ENCODE assay signal across 8 cellular contexts in genomic region chr1:26278835-26279597, GRCh38. TPM values are rescaled to one million over a fixed set of nuclear protein-coding genes. Genes with fewer than 3 reads are reported as not detected.
DNase-seq lines count a peak whose midpoint lies in the region; ATAC-seq and TF ChIP-seq lines count a peak whose summit lies in the region.

No MANE protein-coding gene starts in this region.

- ATAC-seq in activated CD8-positive, alpha-beta T cell treated with anti-CD3 and anti-CD28 coated beads for 36 hours = peak; percentile 6
- no peak for ATAC-seq in sciatic nerve
- ATAC-seq in GM18520 (IDR thresholded peaks at IDR 0.05; ENCODE audit: unreplicated experiment) = no peak

- peak overlapping the region; percentile 60 for H3K4me3 ChIP-seq in LNCaP clone FGC (ENCODE audit: low read depth, low read length)

- H3K27ac Mint-ChIP-seq in activated CD8-positive, alpha-beta T cell treated with anti-CD3 and anti-CD28 coated beads for 36 hours = peak overlapping the region; percentile 92
- peak overlapping the region; percentile 92 for H3K27ac Mint-ChIP-seq in osteocyte (ENCODE audit: unreplicated experiment)

- peak; percentile 82 for DNase-seq in DMS53 (lab: John Stamatoyannopoulos, UW)
- no peak for DNase-seq in LNCaP clone FGC (ENCODE audit: low read depth)
- DNase-seq in activated CD8-positive, alpha-beta T cell treated with anti-CD3 and anti-CD28 coated beads for 36 hours = peak; percentile 55
- DNase-seq in fibroblast of peridontal ligament (ENCODE audit: extremely low read depth) = peak; percentile 37
- DNase-seq in osteocyte (ENCODE audit: extremely low spot score, unreplicated experiment) = no peak
- DNase-seq in HK-2 (ENCODE audit: unreplicated experiment) = no peak
- DNase-seq in sciatic nerve (ENCODE audit: low spot score) = no peak

- H3K36me3 Mint-ChIP-seq in activated CD8-positive, alpha-beta T cell treated with anti-CD3 and anti-CD28 coated beads for 36 hours (ENCODE audit: low read depth) = peaks cover 78% of the 10 kb centered on the region
- H3K36me3 Mint-ChIP-seq in osteocyte (ENCODE audit: unreplicated experiment) = peaks cover 2% of the 10 kb centered on the region

- POLR2A ChIA-PET in activated CD8-positive, alpha-beta T cell treated with anti-CD3 and anti-CD28 coated beads for 36 hours (lab: Charles Lee) = interaction anchor here (0.8 to 19.5 kb wide), 6 partner anchors 8 to 99 kb away, joined by 3 to 284 read pairs (median 4); partner anchors contain the start of gene CD52

- no peaks in the 10 kb centered on the region for H3K27me3 Mint-ChIP-seq in activated CD8-positive, alpha-beta T cell treated with anti-CD3 and anti-CD28 coated beads for 36 hours
- H3K27me3 Mint-ChIP-seq in osteocyte (ENCODE audit: unreplicated experiment) = no peaks in the 10 kb centered on the region

- H3K4me3 Mint-ChIP-seq in activated CD8-positive, alpha-beta T cell treated with anti-CD3 and anti-CD28 coated beads for 36 hours = peak overlapping the region; percentile 88
- H3K4me3 Mint-ChIP-seq in osteocyte (ENCODE audit: unreplicated experiment) = peak overlapping the region; percentile 86

- CTCF ChIA-PET in activated CD8-positive, alpha-beta T cell treated with anti-CD3 and anti-CD28 coated beads for 36 hours (lab: Charles Lee) = interaction anchor here (0.7 to 8.9 kb wide), 9 partner anchors 9 to 139 kb away, joined by 3 to 282 read pairs (median 9); partner anchors contain the start of genes CD52 and CEP85

- intact Hi-C loops in activated CD8-positive, alpha-beta T cell treated with anti-CD3 and anti-CD28 coated beads for 36 hours (cut with micrococcal nuclease) = loop anchor here (5.0 kb wide), 1 partner anchor 108 kb away; no protein-coding TSS in a partner anchor
- intact Hi-C loops in sciatic nerve (cut with DNase I) = no loop called here

- H3K4me1 Mint-ChIP-seq in activated CD8-positive, alpha-beta T cell treated with anti-CD3 and anti-CD28 coated beads for 36 hours (ENCODE audit: low read depth) = peaks cover 83% of the 10 kb centered on the region
- H3K4me1 Mint-ChIP-seq in osteocyte (ENCODE audit: unreplicated experiment) = peaks cover 76% of the 10 kb centered on the region

- H3K9me3 Mint-ChIP-seq in activated CD8-positive, alpha-beta T cell treated with anti-CD3 and anti-CD28 coated beads for 36 hours = no peaks in the 10 kb centered on the region
- no peaks in the 10 kb centered on the region for H3K9me3 Mint-ChIP-seq in osteocyte (ENCODE audit: unreplicated experiment)

- no peak for TF ChIP-seq CTCF in LNCaP clone FGC (IDR thresholded peaks at IDR 0.05; ENCODE audit: control insufficient read depth, extremely low read depth, insufficient read depth)
- TF ChIP-seq CTCF in activated CD8-positive, alpha-beta T cell treated with anti-CD3 and anti-CD28 coated beads for 36 hours (IDR thresholded peaks at IDR 0.05) = no peak
- TF ChIP-seq CTCF in osteocyte (IDR thresholded peaks at IDR 0.05) = no peak

RNA-seq across cellular contexts. Expression of gene SH3BGRL3, which starts 0.9 kb away (rescaled TPM):
- total RNA-seq in activated CD8-positive, alpha-beta T cell treated with anti-CD3 and anti-CD28 coated beads for 36 hours = 100 to 1,000 TPM; 309 to 316 TPM
- 138 and 140 TPM in 2 replicates for total RNA-seq in osteocyte
- 106 TPM for total RNA-seq in sciatic nerve

RNA-seq across cellular contexts. Expression of gene UBXN11, which starts 27.4 kb away (rescaled TPM):
- 10 to 100 TPM; 24.9 to 26.0 TPM for total RNA-seq in activated CD8-positive, alpha-beta T cell treated with anti-CD3 and anti-CD28 coated beads for 36 hours
- total RNA-seq in osteocyte (16.6 and 17.0 TPM in 2 replicates), sciatic nerve (23.1 TPM)

RNA-seq across cellular contexts. Expression of gene CD52, which starts 38.7 kb away (rescaled TPM):
- total RNA-seq in activated CD8-positive, alpha-beta T cell treated with anti-CD3 and anti-CD28 coated beads for 36 hours = 100 to 1,000 TPM; 324 to 344 TPM
- total RNA-seq in osteocyte = not detected in 2 replicates
- 13.2 TPM for total RNA-seq in sciatic nerve

RNA-seq across cellular contexts. Expression of gene CEP85, which starts 45.0 kb away (rescaled TPM):
- total RNA-seq in activated CD8-positive, alpha-beta T cell treated with anti-CD3 and anti-CD28 coated beads for 36 hours = 10 to 100 TPM; 32.8 to 33.7 TPM
- total RNA-seq in osteocyte = 16.5 and 17.7 TPM in 2 replicates
- 17.6 TPM for total RNA-seq in sciatic nerve

Comparison
In these comparisons a context has a peak if more than half of its experiments do, and no peak if none do; other contexts are left out.
1. DNase-seq: peak in DMS53 (single experiment), activated CD8-positive, alpha-beta T cell treated with anti-CD3 and anti-CD28 coated beads for 36 hours (single experiment) and fibroblast of peridontal ligament (single experiment); none in LNCaP clone FGC (single experiment), osteocyte (single experiment), HK-2 (single experiment) and sciatic nerve (single experiment).
2. RNA of gene CD52, which starts 38.7 kb away (total RNA-seq): 324 to 344 TPM in activated CD8-positive, alpha-beta T cell treated with anti-CD3 and anti-CD28 coated beads for 36 hours; 13.2 TPM in sciatic nerve (single experiment) and not detected in osteocyte; every median in the first group is over 10 times any median in the second.